ENCODE assay signal across 7 cellular contexts in genomic region chr12:79373896-79374499, GRCh38.
DNase-seq lines count a peak whose midpoint lies in the region; ATAC-seq and TF ChIP-seq lines count a peak whose summit lies in the region.

No MANE protein-coding gene starts in this region.

- 56 to 65% methylated on average over 5 of the region's 5 CpGs for WGBS in sigmoid colon, 2 donors

- TF ChIP-seq POLR2A in sigmoid colon (IDR thresholded peaks at IDR 0.05): no peak

- no peak overlapping the region for H2AFZ ChIP-seq in OCI-LY7 (ENCODE audit: low read length)

- no peaks in the 10 kb centered on the region for H3K36me3 ChIP-seq in OCI-LY7 (ENCODE audit: insufficient read depth, low read length)
- no peaks in the 10 kb centered on the region for H3K36me3 ChIP-seq in sigmoid colon

- DNase-seq in DMS114 treated with DMSO at 0.1 percent for 48 hours (lab: John Stamatoyannopoulos, UW; ENCODE audit: unreplicated experiment): peak; percentile 5
- DNase-seq in OCI-LY7 (ENCODE audit: low spot score): peak; percentile 25
- peak; percentile 77 for DNase-seq in endothelial cell (ENCODE audit: low spot score)
- DNase-seq in sigmoid colon: no peak
- no peak for DNase-seq in cerebellar cortex (ENCODE audit: low spot score)

- TF ChIP-seq EP300 in sigmoid colon (IDR thresholded peaks at IDR 0.05): no peak

- no peaks in the 10 kb centered on the region for H3K9me3 Mint-ChIP-seq in endothelial cell (ENCODE audit: unreplicated experiment)

- H3K27ac ChIP-seq in OCI-LY7 (ENCODE audit: low read depth, low read length, poor library complexity, severe bottlenecking) (no peak overlapping the region), sigmoid colon (no peak overlapping the region)

- POLR2A ChIA-PET in OCI-LY7 (lab: Charles Lee): no interaction called here

- TF ChIP-seq CTCF in OCI-LY7 (conservative IDR thresholded peaks at IDR 0.05; ENCODE audit: low read length): peak; percentile 80
- TF ChIP-seq CTCF in endothelial cell (IDR thresholded peaks at IDR 0.05; ENCODE audit: unreplicated experiment): peak; percentile 76
- peak in 3 of 4 experiments; percentile 26 to 66 (median 48) for TF ChIP-seq CTCF in sigmoid colon (IDR thresholded peaks at IDR 0.05)

- peaks cover 16% of the 10 kb centered on the region for H3K4me1 Mint-ChIP-seq in endothelial cell (ENCODE audit: unreplicated experiment)

- H3K4me3 ChIP-seq in OCI-LY7 (ENCODE audit: low read depth, low read length, poor library complexity, severe bottlenecking) (no peak overlapping the region), sigmoid colon (no peak overlapping the region)

- ATAC-seq in GM18868 (IDR thresholded peaks at IDR 0.05; ENCODE audit: unreplicated experiment) (peak; percentile 91), HG03108 (IDR thresholded peaks at IDR 0.05; ENCODE audit: unreplicated experiment) (peak; percentile 63)

- no peaks in the 10 kb centered on the region for H3K27me3 ChIP-seq in sigmoid colon

- no peaks in the 10 kb centered on the region for H4K20me1 ChIP-seq in OCI-LY7 (ENCODE audit: insufficient read depth, low read length)

- CTCF ChIA-PET in OCI-LY7 (lab: Charles Lee; ENCODE audit: unreplicated experiment): no interaction called here

- H3K9me3 ChIP-seq in OCI-LY7 (ENCODE audit: low read length): no peaks in the 10 kb centered on the region
- H3K9me3 ChIP-seq in sigmoid colon: no peaks in the 10 kb centered on the region

- H3K79me2 ChIP-seq in OCI-LY7 (ENCODE audit: insufficient read depth, low read depth, low read length): no peaks in the 10 kb centered on the region

- no peak overlapping the region for H3K27ac Mint-ChIP-seq in endothelial cell (ENCODE audit: unreplicated experiment)

- H3K4me1 ChIP-seq in OCI-LY7 (ENCODE audit: insufficient read depth, low read length, poor library complexity, severe bottlenecking) (no peaks in the 10 kb centered on the region), sigmoid colon (peaks cover 0 to 8% (median 2%) of the 10 kb centered on the region in 4 donors)

- H3K4me3 Mint-ChIP-seq in endothelial cell (ENCODE audit: unreplicated experiment): no peak overlapping the region

- no peak overlapping the region for H3K4me2 ChIP-seq in OCI-LY7 (ENCODE audit: low read length)

- intact Hi-C loops in OCI-LY7 (cut with micrococcal nuclease; ENCODE audit: unreplicated experiment): no loop called here
- intact Hi-C loops in sigmoid colon (cut with DNase I): loop anchor here (10.0 kb wide), 1 partner anchor 1189 kb away; no protein-coding TSS in a partner anchor

- H3K9me2 ChIP-seq in OCI-LY7 (ENCODE audit: insufficient read depth, low read length): no peaks in the 10 kb centered on the region

- H3K27me3 Mint-ChIP-seq in endothelial cell (ENCODE audit: unreplicated experiment): peaks cover 2% of the 10 kb centered on the region

- no peaks in the 10 kb centered on the region for H3K36me3 Mint-ChIP-seq in endothelial cell (ENCODE audit: low read depth, unreplicated experiment)

- BruUV-seq in OCI-LY7 (replicated peaks; lab: Mats Ljungman, UMichigan): no TSS peak

Comparison
In these comparisons a context has a peak if more than half of its experiments do, and no peak if none do; other contexts are left out.
1. DNase-seq: peak in DMS114 treated with DMSO at 0.1 percent for 48 hours (single experiment), OCI-LY7 (single experiment) and endothelial cell (single experiment); none in sigmoid colon (single experiment) and cerebellar cortex (single experiment).
2. Peak in every context shown above with its lines, with median percentiles within 50 percentile points of each other: CTCF ChIP-seq.